ENCODE assay signal across 1 cellular context in the genomic region with DNA sequence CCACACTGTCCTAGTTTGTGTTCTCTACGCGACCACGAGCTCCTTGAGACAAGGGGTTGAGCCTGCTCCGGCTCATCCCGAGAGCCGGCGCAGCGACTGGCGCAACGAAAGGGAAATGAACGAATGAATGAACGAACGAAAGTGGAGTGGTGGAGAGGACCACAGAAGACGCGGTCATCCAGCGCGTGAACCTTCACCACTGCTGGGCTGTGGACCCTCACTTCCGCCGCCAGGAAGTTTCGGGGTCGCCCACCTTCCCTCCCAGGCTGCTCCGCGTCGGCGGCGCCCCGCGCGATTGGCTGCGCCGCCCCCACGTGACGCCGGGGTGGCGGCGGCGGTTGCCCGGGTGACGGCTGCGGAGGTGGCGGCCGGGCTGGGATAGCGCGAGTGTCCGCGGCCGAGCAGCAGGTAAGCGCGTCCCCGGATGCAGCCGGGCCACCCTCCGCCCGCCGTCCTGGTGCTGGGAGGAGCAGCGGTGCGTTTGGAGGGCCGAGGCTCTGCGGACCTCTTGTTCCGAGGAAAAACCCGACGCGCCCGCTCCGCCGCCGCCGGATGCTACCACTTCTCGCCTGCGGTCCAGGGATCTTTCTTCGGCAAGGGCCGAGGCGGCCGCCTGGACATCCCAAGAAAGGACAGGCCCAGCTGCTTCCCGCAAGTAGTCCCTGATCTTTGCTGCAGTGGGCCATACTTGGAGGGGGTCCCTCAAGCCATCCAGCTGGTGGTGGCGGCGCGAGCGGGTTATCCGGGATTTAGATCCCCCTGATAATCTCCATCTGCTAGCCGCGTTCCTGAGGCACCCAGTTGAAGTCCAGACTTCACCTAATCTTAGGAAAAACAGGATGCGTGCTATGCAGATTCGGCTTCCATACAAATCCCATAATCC.
TF ChIP-seq lines count a peak whose summit lies in the region.

A gene with protein sequence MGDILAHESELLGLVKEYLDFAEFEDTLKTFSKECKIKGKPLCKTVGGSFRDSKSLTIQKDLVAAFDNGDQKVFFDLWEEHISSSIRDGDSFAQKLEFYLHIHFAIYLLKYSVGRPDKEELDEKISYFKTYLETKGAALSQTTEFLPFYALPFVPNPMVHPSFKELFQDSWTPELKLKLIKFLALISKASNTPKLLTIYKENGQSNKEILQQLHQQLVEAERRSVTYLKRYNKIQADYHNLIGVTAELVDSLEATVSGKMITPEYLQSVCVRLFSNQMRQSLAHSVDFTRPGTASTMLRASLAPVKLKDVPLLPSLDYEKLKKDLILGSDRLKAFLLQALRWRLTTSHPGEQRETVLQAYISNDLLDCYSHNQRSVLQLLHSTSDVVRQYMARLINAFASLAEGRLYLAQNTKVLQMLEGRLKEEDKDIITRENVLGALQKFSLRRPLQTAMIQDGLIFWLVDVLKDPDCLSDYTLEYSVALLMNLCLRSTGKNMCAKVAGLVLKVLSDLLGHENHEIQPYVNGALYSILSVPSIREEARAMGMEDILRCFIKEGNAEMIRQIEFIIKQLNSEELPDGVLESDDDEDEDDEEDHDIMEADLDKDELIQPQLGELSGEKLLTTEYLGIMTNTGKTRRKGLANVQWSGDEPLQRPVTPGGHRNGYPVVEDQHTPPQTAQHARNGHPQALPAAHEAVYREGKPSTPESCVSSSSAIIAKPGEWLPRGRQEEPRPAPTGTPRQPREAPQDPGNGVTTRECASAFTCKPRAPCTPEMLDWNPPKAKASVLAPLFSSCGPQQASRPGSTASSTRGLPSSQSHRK (plus strand): TSS at position 341 of the 883 bp plus-strand sequence. CDS start 7,608 bp downstream, outside the sequence.

TF ChIP-seq in HepG2, 621 proteins besides CTCF, POLR2A, EP300 and RAD21 (continued from another document and continues in another):
- TF ChIP-seq HOXA5 (CRISPR knock-in tag; IDR thresholded peaks at IDR 0.05) (no peak), MEF2D (CRISPR knock-in tag; IDR thresholded peaks at IDR 0.05) (no peak; the same call in 1 of the 2 replicates), RARG (CRISPR knock-in tag; IDR thresholded peaks at IDR 0.05; ENCODE audit: low read depth) (0 out of 2 replicates have a peak, but pooled peaks have one; percentile 21), CCDC6 (CRISPR knock-in tag; IDR thresholded peaks at IDR 0.05) (peak; percentile 63; the same call in 1 of the 2 replicates), ARID2 (CRISPR knock-in tag; IDR thresholded peaks at IDR 0.05; ENCODE audit: borderline replicate concordance) (no peak), ZNF343 (CRISPR knock-in tag; IDR thresholded peaks at IDR 0.05) (peak; percentile 81), FOXA3 (CRISPR knock-in tag; IDR thresholded peaks at IDR 0.05) (no peak), ZNF562 (CRISPR knock-in tag; IDR thresholded peaks at IDR 0.05; ENCODE audit: borderline replicate concordance) (no peak), NFYB (CRISPR knock-in tag; IDR thresholded peaks at IDR 0.05) (peak; percentile 80), RFXANK (CRISPR knock-in tag; IDR thresholded peaks at IDR 0.05) (peak; percentile 54; the same call in 1 of the 2 replicates), ZFP62 (CRISPR knock-in tag; IDR thresholded peaks at IDR 0.05) (no peak), BCL6 (CRISPR knock-in tag; IDR thresholded peaks at IDR 0.05) (0 out of 2 replicates have a peak, but pooled peaks have one; percentile 8), NCOA1 (CRISPR knock-in tag; IDR thresholded peaks at IDR 0.05) (peak; percentile 41; the same call in 1 of the 2 replicates), CAMTA2 (CRISPR knock-in tag; IDR thresholded peaks at IDR 0.05; ENCODE audit: borderline replicate concordance) (peak; percentile 92), JDP2 (CRISPR knock-in tag; IDR thresholded peaks at IDR 0.05; ENCODE audit: borderline replicate concordance) (no peak), BORCS8-MEF2B (CRISPR knock-in tag; IDR thresholded peaks at IDR 0.05) (peak; percentile 43; the same call in 1 of the 2 replicates), ZSCAN22 (CRISPR knock-in tag; IDR thresholded peaks at IDR 0.05) (0 out of 2 replicates have a peak, but pooled peaks have one; percentile 43), ZNF430 (CRISPR knock-in tag; IDR thresholded peaks at IDR 0.05) (peak; percentile 46; the same call in 1 of the 2 replicates), SRF (IDR thresholded peaks at IDR 0.05; ENCODE audit: low read depth, low read length) (no peak), ZNF20 (CRISPR knock-in tag; IDR thresholded peaks at IDR 0.05) (no peak), FOXJ3 (CRISPR knock-in tag; IDR thresholded peaks at IDR 0.05; ENCODE audit: borderline replicate concordance) (no peak), NR2F6 (IDR thresholded peaks at IDR 0.05) (no peak), NR2F6 (CRISPR knock-in tag; IDR thresholded peaks at IDR 0.05) (peak; percentile 31; the same call in 1 of the 2 replicates), PHF20 (CRISPR knock-in tag; IDR thresholded peaks at IDR 0.05) (peak; percentile 88), ZNF234 (CRISPR knock-in tag; conservative IDR thresholded peaks at IDR 0.05) (peak; percentile 41; the same call in 1 of the 2 replicates), POLR2G (IDR thresholded peaks at IDR 0.05; ENCODE audit: low read depth, low read length) (peak; percentile 93), ZFP36L1 (CRISPR knock-in tag; IDR thresholded peaks at IDR 0.05) (0 out of 2 replicates have a peak, but pooled peaks have one; percentile 72), ZNF776 (CRISPR knock-in tag; IDR thresholded peaks at IDR 0.05) (peak; percentile 95; the same call in 1 of the 2 replicates), RXRB (CRISPR knock-in tag; IDR thresholded peaks at IDR 0.05; ENCODE audit: borderline replicate concordance) (peak; percentile 25; the same call in 1 of the 2 replicates), HNRNPLL (IDR thresholded peaks at IDR 0.05; ENCODE audit: low read depth, low read length, poor library complexity, severe bottlenecking) (peak; percentile 98), EEA1 (CRISPR knock-in tag; IDR thresholded peaks at IDR 0.05; ENCODE audit: borderline replicate concordance) (no peak), AGO2 (optimal IDR thresholded peaks at IDR 0.05; ENCODE audit: low read depth, low read length) (peak; percentile 50), ZNF556 (CRISPR knock-in tag; IDR thresholded peaks at IDR 0.05; ENCODE audit: borderline replicate concordance) (0 out of 2 replicates have a peak, but pooled peaks have one; percentile 77), SKI (IDR thresholded peaks at IDR 0.05; ENCODE audit: partially characterized antibody) (peak; percentile 60), ZFP36 (IDR thresholded peaks at IDR 0.05; ENCODE audit: borderline replicate concordance, low read depth, low read length, partially characterized antibody) (no peak), TEAD3 (CRISPR knock-in tag; optimal IDR thresholded peaks at IDR 0.05; ENCODE audit: borderline replicate concordance) (peak; percentile 36), ZNF709 (CRISPR knock-in tag; IDR thresholded peaks at IDR 0.05) (peak; percentile 13; the same call in 1 of the 2 replicates), ZNF766 (CRISPR knock-in tag; IDR thresholded peaks at IDR 0.05; ENCODE audit: borderline replicate concordance) (peak; percentile 75; the same call in 1 of the 2 replicates), ZNF460 (CRISPR knock-in tag; IDR thresholded peaks at IDR 0.05; ENCODE audit: borderline replicate concordance) (no peak), ZNF83 (CRISPR knock-in tag; IDR thresholded peaks at IDR 0.05; ENCODE audit: borderline replicate concordance) (no peak), ZEB1 (IDR thresholded peaks at IDR 0.05; ENCODE audit: insufficient replicate concordance, low read depth) (peak; percentile 28), ZNF790 (CRISPR knock-in tag; IDR thresholded peaks at IDR 0.05; ENCODE audit: borderline replicate concordance) (no peak)
- TF ChIP-seq, protein P1, sequence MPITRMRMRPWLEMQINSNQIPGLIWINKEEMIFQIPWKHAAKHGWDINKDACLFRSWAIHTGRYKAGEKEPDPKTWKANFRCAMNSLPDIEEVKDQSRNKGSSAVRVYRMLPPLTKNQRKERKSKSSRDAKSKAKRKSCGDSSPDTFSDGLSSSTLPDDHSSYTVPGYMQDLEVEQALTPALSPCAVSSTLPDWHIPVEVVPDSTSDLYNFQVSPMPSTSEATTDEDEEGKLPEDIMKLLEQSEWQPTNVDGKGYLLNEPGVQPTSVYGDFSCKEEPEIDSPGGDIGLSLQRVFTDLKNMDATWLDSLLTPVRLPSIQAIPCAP (CRISPR knock-in tag; IDR thresholded peaks at IDR 0.05; ENCODE audit: low read depth) = 0 out of 2 replicates have a peak, but pooled peaks have one; percentile 23
- TF ChIP-seq, protein P2, sequence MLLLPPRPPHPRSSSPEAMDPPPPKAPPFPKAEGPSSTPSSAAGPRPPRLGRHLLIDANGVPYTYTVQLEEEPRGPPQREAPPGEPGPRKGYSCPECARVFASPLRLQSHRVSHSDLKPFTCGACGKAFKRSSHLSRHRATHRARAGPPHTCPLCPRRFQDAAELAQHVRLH (CRISPR knock-in tag; IDR thresholded peaks at IDR 0.05; ENCODE audit: borderline replicate concordance, low read depth) = no peak
- TF ChIP-seq, protein P3, sequence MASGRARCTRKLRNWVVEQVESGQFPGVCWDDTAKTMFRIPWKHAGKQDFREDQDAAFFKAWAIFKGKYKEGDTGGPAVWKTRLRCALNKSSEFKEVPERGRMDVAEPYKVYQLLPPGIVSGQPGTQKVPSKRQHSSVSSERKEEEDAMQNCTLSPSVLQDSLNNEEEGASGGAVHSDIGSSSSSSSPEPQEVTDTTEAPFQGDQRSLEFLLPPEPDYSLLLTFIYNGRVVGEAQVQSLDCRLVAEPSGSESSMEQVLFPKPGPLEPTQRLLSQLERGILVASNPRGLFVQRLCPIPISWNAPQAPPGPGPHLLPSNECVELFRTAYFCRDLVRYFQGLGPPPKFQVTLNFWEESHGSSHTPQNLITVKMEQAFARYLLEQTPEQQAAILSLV (CRISPR knock-in tag; IDR thresholded peaks at IDR 0.05; ENCODE audit: borderline replicate concordance) = 0 out of 2 replicates have a peak, but pooled peaks have one; percentile 48
- TF ChIP-seq, protein P4, sequence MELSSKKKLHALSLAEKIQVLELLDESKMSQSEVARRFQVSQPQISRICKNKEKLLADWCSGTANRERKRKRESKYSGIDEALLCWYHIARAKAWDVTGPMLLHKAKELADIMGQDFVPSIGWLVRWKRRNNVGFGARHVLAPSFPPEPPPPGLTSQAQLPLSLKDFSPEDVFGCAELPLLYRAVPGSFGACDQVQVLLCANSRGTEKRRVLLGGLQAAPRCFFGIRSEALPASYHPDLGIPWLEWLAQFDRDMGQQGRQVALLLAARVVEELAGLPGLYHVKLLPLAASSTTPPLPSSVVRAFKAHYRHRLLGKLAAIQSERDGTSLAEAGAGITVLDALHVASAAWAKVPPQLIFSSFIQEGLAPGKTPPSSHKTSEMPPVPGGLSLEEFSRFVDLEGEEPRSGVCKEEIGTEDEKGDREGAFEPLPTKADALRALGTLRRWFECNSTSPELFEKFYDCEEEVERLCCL (CRISPR knock-in tag; IDR thresholded peaks at IDR 0.05; ENCODE audit: borderline replicate concordance) = no peak
- TF ChIP-seq, protein P5, sequence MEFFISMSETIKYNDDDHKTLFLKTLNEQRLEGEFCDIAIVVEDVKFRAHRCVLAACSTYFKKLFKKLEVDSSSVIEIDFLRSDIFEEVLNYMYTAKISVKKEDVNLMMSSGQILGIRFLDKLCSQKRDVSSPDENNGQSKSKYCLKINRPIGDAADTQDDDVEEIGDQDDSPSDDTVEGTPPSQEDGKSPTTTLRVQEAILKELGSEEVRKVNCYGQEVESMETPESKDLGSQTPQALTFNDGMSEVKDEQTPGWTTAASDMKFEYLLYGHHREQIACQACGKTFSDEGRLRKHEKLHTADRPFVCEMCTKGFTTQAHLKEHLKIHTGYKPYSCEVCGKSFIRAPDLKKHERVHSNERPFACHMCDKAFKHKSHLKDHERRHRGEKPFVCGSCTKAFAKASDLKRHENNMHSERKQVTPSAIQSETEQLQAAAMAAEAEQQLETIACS (CRISPR knock-in tag; IDR thresholded peaks at IDR 0.05) = peak; percentile 84
- TF ChIP-seq, protein P6, sequence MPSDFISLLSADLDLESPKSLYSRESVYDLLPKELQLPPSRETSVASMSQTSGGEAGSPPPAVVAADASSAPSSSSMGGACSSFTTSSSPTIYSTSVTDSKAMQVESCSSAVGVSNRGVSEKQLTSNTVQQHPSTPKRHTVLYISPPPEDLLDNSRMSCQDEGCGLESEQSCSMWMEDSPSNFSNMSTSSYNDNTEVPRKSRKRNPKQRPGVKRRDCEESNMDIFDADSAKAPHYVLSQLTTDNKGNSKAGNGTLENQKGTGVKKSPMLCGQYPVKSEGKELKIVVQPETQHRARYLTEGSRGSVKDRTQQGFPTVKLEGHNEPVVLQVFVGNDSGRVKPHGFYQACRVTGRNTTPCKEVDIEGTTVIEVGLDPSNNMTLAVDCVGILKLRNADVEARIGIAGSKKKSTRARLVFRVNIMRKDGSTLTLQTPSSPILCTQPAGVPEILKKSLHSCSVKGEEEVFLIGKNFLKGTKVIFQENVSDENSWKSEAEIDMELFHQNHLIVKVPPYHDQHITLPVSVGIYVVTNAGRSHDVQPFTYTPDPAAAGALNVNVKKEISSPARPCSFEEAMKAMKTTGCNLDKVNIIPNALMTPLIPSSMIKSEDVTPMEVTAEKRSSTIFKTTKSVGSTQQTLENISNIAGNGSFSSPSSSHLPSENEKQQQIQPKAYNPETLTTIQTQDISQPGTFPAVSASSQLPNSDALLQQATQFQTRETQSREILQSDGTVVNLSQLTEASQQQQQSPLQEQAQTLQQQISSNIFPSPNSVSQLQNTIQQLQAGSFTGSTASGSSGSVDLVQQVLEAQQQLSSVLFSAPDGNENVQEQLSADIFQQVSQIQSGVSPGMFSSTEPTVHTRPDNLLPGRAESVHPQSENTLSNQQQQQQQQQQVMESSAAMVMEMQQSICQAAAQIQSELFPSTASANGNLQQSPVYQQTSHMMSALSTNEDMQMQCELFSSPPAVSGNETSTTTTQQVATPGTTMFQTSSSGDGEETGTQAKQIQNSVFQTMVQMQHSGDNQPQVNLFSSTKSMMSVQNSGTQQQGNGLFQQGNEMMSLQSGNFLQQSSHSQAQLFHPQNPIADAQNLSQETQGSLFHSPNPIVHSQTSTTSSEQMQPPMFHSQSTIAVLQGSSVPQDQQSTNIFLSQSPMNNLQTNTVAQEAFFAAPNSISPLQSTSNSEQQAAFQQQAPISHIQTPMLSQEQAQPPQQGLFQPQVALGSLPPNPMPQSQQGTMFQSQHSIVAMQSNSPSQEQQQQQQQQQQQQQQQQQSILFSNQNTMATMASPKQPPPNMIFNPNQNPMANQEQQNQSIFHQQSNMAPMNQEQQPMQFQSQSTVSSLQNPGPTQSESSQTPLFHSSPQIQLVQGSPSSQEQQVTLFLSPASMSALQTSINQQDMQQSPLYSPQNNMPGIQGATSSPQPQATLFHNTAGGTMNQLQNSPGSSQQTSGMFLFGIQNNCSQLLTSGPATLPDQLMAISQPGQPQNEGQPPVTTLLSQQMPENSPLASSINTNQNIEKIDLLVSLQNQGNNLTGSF (CRISPR knock-in tag; IDR thresholded peaks at IDR 0.05) = peak; percentile 86
- TF ChIP-seq, protein P7, sequence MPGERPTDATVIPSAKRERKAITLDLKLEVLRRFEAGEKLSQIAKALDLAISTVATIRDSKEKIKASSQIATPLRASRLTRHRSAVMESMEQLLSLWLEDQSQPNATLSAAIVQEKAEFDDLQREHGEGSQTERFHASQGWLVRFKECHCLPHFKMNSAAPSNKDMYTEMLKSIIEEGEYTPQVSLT (CRISPR knock-in tag; IDR thresholded peaks at IDR 0.05; ENCODE audit: borderline replicate concordance, low read depth) = 0 out of 2 replicates have a peak, but pooled peaks have one; percentile 30
- TF ChIP-seq, protein P8, sequence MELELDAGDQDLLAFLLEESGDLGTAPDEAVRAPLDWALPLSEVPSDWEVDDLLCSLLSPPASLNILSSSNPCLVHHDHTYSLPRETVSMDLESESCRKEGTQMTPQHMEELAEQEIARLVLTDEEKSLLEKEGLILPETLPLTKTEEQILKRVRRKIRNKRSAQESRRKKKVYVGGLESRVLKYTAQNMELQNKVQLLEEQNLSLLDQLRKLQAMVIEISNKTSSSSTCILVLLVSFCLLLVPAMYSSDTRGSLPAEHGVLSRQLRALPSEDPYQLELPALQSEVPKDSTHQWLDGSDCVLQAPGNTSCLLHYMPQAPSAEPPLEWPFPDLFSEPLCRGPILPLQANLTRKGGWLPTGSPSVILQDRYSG (CRISPR knock-in tag; IDR thresholded peaks at IDR 0.05) = no peak
